ENCODE assay signal across 17 cellular contexts in the genomic region with DNA sequence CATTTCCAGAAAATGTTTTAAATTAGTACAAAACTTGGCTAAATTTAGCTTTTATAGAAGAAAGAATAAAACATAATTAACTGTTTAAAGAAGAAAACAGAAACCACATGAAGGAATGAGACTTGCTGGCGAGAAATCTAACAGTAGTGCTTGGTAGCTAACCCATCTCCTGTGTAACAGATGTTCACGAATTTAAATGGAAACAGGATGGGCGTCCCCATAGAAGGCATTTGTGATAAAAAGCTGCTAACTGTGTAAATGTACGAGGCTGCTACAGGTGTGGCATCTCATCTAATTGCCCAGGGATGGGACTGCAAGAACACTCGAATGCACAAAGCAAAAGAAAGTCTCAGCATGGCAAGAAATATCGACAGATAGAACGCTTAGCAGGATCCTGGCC.
DNase-seq lines count a peak whose midpoint lies in the region; ATAC-seq, FAIRE-seq and TF ChIP-seq lines count a peak whose summit lies in the region.
"Had no signal": no experiment of that assay in that cellular context is flagged by ENCODE, and none has a peak within 500 bp of the region (broad histone marks: within the 10 kb centered on the region; RNA-seq: fewer than 3 reads in every experiment).

No MANE protein-coding gene starts in this region.

- H4K20me1 ChIP-seq in mammary epithelial cell (ENCODE audit: insufficient read depth, low read length): no peaks in the 10 kb centered on the region

- DNase-seq in mammary epithelial cell (no peak), MCF 10A (ENCODE audit: unreplicated experiment) (no peak), T-helper 17 cell (no peak)
- DNase-seq in stimulated activated naive CD8-positive, alpha-beta T cell treated with anti-CD3 and anti-CD28 coated beads, Interleukin-15, amount 100 ng/mL, for 72 hours: no peak
- DNase-seq in stimulated activated CD4-positive, alpha-beta T cell treated with anti-CD3 and anti-CD28 coated beads, Interleukin-15, amount 100 ng/mL, for 24 hours: no peak
- DNase-seq: BE2C; left ventricle myocardium inferior; NCI-H345; stimulated activated CD4-positive, alpha-beta T cell treated with anti-CD3 and anti-CD28 coated beads, Interleukin-2, amount 100 ng/mL, for 48 hours had no signal

- H3K4me2 ChIP-seq in mammary epithelial cell (ENCODE audit: insufficient read depth, low read depth, low read length): no peak overlapping the region

- H3K27me3 Mint-ChIP-seq in MCF 10A (ENCODE audit: insufficient read depth, unreplicated experiment): no peaks in the 10 kb centered on the region
- no peaks in the 10 kb centered on the region for H3K27me3 Mint-ChIP-seq in T-helper 17 cell
- no peaks in the 10 kb centered on the region for H3K27me3 Mint-ChIP-seq in stimulated activated naive CD8-positive, alpha-beta T cell treated with anti-CD3 and anti-CD28 coated beads, Interleukin-15, amount 100 ng/mL, for 72 hours
- H3K27me3 Mint-ChIP-seq: IgD-negative memory B cell had no signal

- FAIRE-seq in endometrium (lab: Jason Lieb, UNC): peak; percentile 87
- FAIRE-seq: RCC 7860 had no signal

- H3K9ac ChIP-seq in mammary epithelial cell (ENCODE audit: insufficient read depth, low read length): no peak overlapping the region
- H3K9ac ChIP-seq: parathyroid adenoma had no signal

- no peak for TF ChIP-seq CTCF in mammary epithelial cell (conservative IDR thresholded peaks at IDR 0.05 in 1 of 2, IDR thresholded peaks at IDR 0.05 in 1 of 2; ENCODE audit: extremely low read depth in 1 of 2, insufficient read depth in 1 of 2, low read depth in 1 of 2, low read length in 2 of 2)
- no peak for TF ChIP-seq CTCF in MCF 10A (IDR thresholded peaks at IDR 0.05; ENCODE audit: unreplicated experiment)

- H3K36me3 Mint-ChIP-seq in MCF 10A (ENCODE audit: insufficient read depth, unreplicated experiment): no peaks in the 10 kb centered on the region
- peaks cover 2% of the 10 kb centered on the region for H3K36me3 Mint-ChIP-seq in T-helper 17 cell (ENCODE audit: low read depth)

- no peaks in the 10 kb centered on the region for H3K9me3 Mint-ChIP-seq in MCF 10A (ENCODE audit: unreplicated experiment)
- peaks cover 0 to 6% of the 10 kb centered on the region in 2 donors for H3K9me3 Mint-ChIP-seq in stimulated activated naive CD8-positive, alpha-beta T cell treated with anti-CD3 and anti-CD28 coated beads, Interleukin-15, amount 100 ng/mL, for 72 hours
- H3K9me3 Mint-ChIP-seq: IgD-negative memory B cell had no signal

- H3K4me3 Mint-ChIP-seq in MCF 10A (ENCODE audit: unreplicated experiment): no peak overlapping the region
- peak overlapping the region; percentile 66 for H3K4me3 Mint-ChIP-seq in T-helper 17 cell
- peak overlapping the region; percentile 75 to 79 for H3K4me3 Mint-ChIP-seq in stimulated activated naive CD8-positive, alpha-beta T cell treated with anti-CD3 and anti-CD28 coated beads, Interleukin-15, amount 100 ng/mL, for 72 hours
- H3K4me3 Mint-ChIP-seq: IgD-negative memory B cell had no signal

- no peak overlapping the region for H2AFZ ChIP-seq in mammary epithelial cell (ENCODE audit: low read depth, low read length)
- H2AFZ ChIP-seq: parathyroid adenoma had no signal

- no peaks in the 10 kb centered on the region for H3K79me2 ChIP-seq in mammary epithelial cell (ENCODE audit: insufficient read depth, low read length)
- H3K79me2 ChIP-seq: parathyroid adenoma had no signal

- no peaks in the 10 kb centered on the region for H3K27me3 ChIP-seq in mammary epithelial cell (ENCODE audit: insufficient read depth, low read length)
- H3K27me3 ChIP-seq: BE2C had no signal

- H3K36me3 ChIP-seq in mammary epithelial cell (ENCODE audit: insufficient read depth, low read length): no peaks in the 10 kb centered on the region
- H3K36me3 ChIP-seq: BE2C, left ventricle myocardium inferior, suprapubic skin had no signal

- CTCF ChIA-PET in mammary epithelial cell (lab: Charles Lee; ENCODE audit: low non-redundant PET): no interaction called here
- CTCF ChIA-PET in MCF 10A (lab: Yijun Ruan, JAX): interaction anchor here (0.7 to 1.4 kb wide), 4 partner anchors 22 to 111 kb away, joined by 3 to 7 read pairs (median 4); no protein-coding TSS in a partner anchor

- H3K9me3 ChIP-seq in mammary epithelial cell (replicated peaks; ENCODE audit: insufficient read depth, low read length): no peaks in the 10 kb centered on the region
- no peaks in the 10 kb centered on the region for H3K9me3 ChIP-seq in T-helper 17 cell (ENCODE audit: control insufficient read depth, low read length, poor library complexity, severe bottlenecking)
- H3K9me3 ChIP-seq: BE2C, left ventricle myocardium inferior, suprapubic skin had no signal

- BruUV-seq in mammary epithelial cell (replicated peaks; lab: Mats Ljungman, UMichigan) (no TSS peak), MCF 10A (replicated peaks; lab: Mats Ljungman, UMichigan) (no TSS peak)

- dilution Hi-C loops in mammary epithelial cell (cut with HindIII; ENCODE audit: low sequenced_read_pairs): no loop called here

- ATAC-seq in T-helper 17 cell (peak; percentile 22), GM19463 (IDR thresholded peaks at IDR 0.05; ENCODE audit: unreplicated experiment) (no peak), GM21528 (IDR thresholded peaks at IDR 0.05; ENCODE audit: low FRiP score, unreplicated experiment) (no peak)
- ATAC-seq in stimulated activated naive CD8-positive, alpha-beta T cell treated with anti-CD3 and anti-CD28 coated beads, Interleukin-15, amount 100 ng/mL, for 72 hours: no peak

- peaks cover 34% of the 10 kb centered on the region for H3K4me1 Mint-ChIP-seq in MCF 10A (ENCODE audit: insufficient read depth, unreplicated experiment)
- H3K4me1 Mint-ChIP-seq in T-helper 17 cell: peaks cover 83% of the 10 kb centered on the region
- peaks cover 84% of the 10 kb centered on the region for H3K4me1 Mint-ChIP-seq in stimulated activated naive CD8-positive, alpha-beta T cell treated with anti-CD3 and anti-CD28 coated beads, Interleukin-15, amount 100 ng/mL, for 72 hours

- 98% methylated on average over 7 of the region's 7 CpGs for WGBS in mammary epithelial cell (ENCODE audit: low coverage, missing lambda C conversion rate)

- peaks cover 58% of the 10 kb centered on the region for H3K4me1 ChIP-seq in mammary epithelial cell (ENCODE audit: insufficient read depth, low read length)
- H3K4me1 ChIP-seq: BE2C, left ventricle myocardium inferior, parathyroid adenoma had no signal

- H3K27ac Mint-ChIP-seq in MCF 10A (ENCODE audit: low read depth, unreplicated experiment) (no peak overlapping the region), T-helper 17 cell (peak overlapping the region; percentile 96)
- peak overlapping the region; percentile 90 to 94 for H3K27ac Mint-ChIP-seq in stimulated activated naive CD8-positive, alpha-beta T cell treated with anti-CD3 and anti-CD28 coated beads, Interleukin-15, amount 100 ng/mL, for 72 hours

- POLR2A ChIA-PET in MCF 10A (lab: Yijun Ruan, JAX): interaction anchor here (0.7 kb wide), 1 partner anchor 73 kb away, joined by 5 read pairs; no protein-coding TSS in a partner anchor

- intact Hi-C loops in mammary epithelial cell (cut with micrococcal nuclease) (loop anchor here (5.0 kb wide), 1 partner anchor 1126 kb away; a partner anchor contains a TSS), MCF 10A (cut with micrococcal nuclease) (no loop called here)

- in situ Hi-C loops in mammary epithelial cell (cut with MboI; ENCODE audit: low sequenced_read_pairs in 2 of 2): no loop called here

- H3K4me3 ChIP-seq in mammary epithelial cell (replicated peaks in 1 of 3; ENCODE audit: insufficient read depth in 1 of 3, low read depth in 2 of 3, low read length in 3 of 3): no peak overlapping the region
- H3K4me3 ChIP-seq: coronary artery, left ventricle myocardium inferior, suprapubic skin had no signal

- H3K27ac ChIP-seq in mammary epithelial cell (ENCODE audit: insufficient read depth, low read depth, low read length): peak overlapping the region; percentile 53
- H3K27ac ChIP-seq: coronary artery, left ventricle myocardium inferior, parathyroid adenoma, suprapubic skin had no signal
